ENCODE assay signal across 26 cellular contexts in the genomic region with DNA sequence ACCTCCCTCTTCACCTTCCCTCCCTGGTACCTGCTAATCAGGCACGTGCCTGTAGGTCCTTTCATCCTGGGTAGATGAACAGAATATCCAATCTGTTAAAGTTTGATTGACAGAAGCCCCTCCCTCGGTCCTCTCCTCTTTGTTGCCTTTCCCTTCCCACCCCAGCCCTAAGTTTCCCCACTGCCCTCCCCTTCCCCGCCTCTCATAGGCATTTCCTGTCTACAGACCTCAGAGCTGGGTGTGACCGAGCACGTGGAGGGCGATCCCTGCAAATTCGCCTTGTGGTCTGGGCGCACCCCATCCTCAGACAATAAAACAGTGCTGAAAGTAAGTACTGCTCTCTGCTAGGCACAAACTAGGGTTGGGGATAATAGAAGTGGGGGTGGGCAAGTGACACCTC.
"Had no signal": no experiment of that assay in that cellular context is flagged by ENCODE, and none has a peak within 500 bp of the region (broad histone marks: within the 10 kb centered on the region; RNA-seq: fewer than 3 reads in every experiment).

No MANE protein-coding gene starts in this region.

- H3K4me1 Mint-ChIP-seq: nephron progenitor cell had no signal

- H3K9me3 Mint-ChIP-seq: activated naive CD8-positive, alpha-beta T cell treated with anti-CD3 and anti-CD28 coated beads, Interleukin-2, amount 10 ng/mL, durations not matched to agents 7 days and 5 days; activated T-cell treated with anti-CD3 and anti-CD28 coated beads, Interleukin-2, amount 50 U/mL, for 4 hours; activated T-helper 2 cell treated with anti-CD3 and anti-CD28 coated beads, Interferon-gamma antibody, Interleukin-2, Interleukin-4, amounts not matched to agents 10 μg/mL and 5 μg/mL and 100 μg/mL, durations not matched to agents 14 hours and 24 hours and 36 hours; memory B cell; nephron progenitor cell; stimulated activated naive B cell treated with anti-CD40 and anti-IgM and Interleukin-4, amounts not matched to agents 10 μg/mL and 1 μg/mL and 100 μg/mL, for 72 hours; T-cell; T-helper 2 cell treated with Interferon-gamma antibody and Interleukin-4, amounts not matched to agents 5 μg/mL and 100 μg/mL, for 36 hours had no signal

- H3K9ac ChIP-seq: SK-N-SH had no signal

- H3K27ac ChIP-seq: right lobe of liver, thoracic aorta, upper lobe of right lung had no signal

- H3K9me3 ChIP-seq: right lobe of liver, SK-N-SH, thoracic aorta, upper lobe of right lung had no signal

- H3K36me3 Mint-ChIP-seq: activated naive CD8-positive, alpha-beta T cell treated with anti-CD3 and anti-CD28 coated beads, Interleukin-2, amount 10 ng/mL, durations not matched to agents 7 days and 5 days; memory B cell; stimulated activated naive B cell treated with anti-CD40 and anti-IgM and Interleukin-4, amounts not matched to agents 10 μg/mL and 1 μg/mL and 100 μg/mL, for 72 hours; T-cell had no signal

- H3K4me1 ChIP-seq: right lobe of liver, upper lobe of right lung had no signal

- H3K4me3 Mint-ChIP-seq: activated naive CD8-positive, alpha-beta T cell treated with anti-CD3 and anti-CD28 coated beads, Interleukin-2, amount 10 ng/mL, durations not matched to agents 7 days and 5 days; activated T-cell treated with anti-CD3 and anti-CD28 coated beads, Interleukin-2, amount 50 U/mL, for 4 hours; memory B cell; nephron progenitor cell; stimulated activated naive B cell treated with anti-CD40 and anti-IgM and Interleukin-4, amounts not matched to agents 10 μg/mL and 1 μg/mL and 100 μg/mL, for 72 hours; T-cell; T-helper 2 cell treated with Interferon-gamma antibody and Interleukin-4, amounts not matched to agents 5 μg/mL and 100 μg/mL, for 36 hours had no signal

- H3K36me3 ChIP-seq: right lobe of liver, upper lobe of right lung had no signal

- H3K27me3 ChIP-seq: right lobe of liver, upper lobe of right lung had no signal

- H3K4me3 ChIP-seq: right lobe of liver, thoracic aorta, upper lobe of right lung had no signal

- H3K4me2 ChIP-seq: SK-N-SH had no signal

- H3K27ac Mint-ChIP-seq: activated naive CD8-positive, alpha-beta T cell treated with anti-CD3 and anti-CD28 coated beads, Interleukin-2, amount 10 ng/mL, durations not matched to agents 7 days and 5 days; activated T-helper 2 cell treated with anti-CD3 and anti-CD28 coated beads, Interferon-gamma antibody, Interleukin-2, Interleukin-4, amounts not matched to agents 10 μg/mL and 5 μg/mL and 100 μg/mL, durations not matched to agents 14 hours and 24 hours and 36 hours; memory B cell; nephron progenitor cell; stimulated activated naive B cell treated with anti-CD40 and anti-IgM and Interleukin-4, amounts not matched to agents 10 μg/mL and 1 μg/mL and 100 μg/mL, for 72 hours; T-cell; T-helper 2 cell treated with Interferon-gamma antibody and Interleukin-4, amounts not matched to agents 5 μg/mL and 100 μg/mL, for 36 hours had no signal

- DNase-seq: activated CD4-positive, alpha-beta T cell treated with anti-CD3 and anti-CD28 coated beads for 1 hour; activated CD4-positive, alpha-beta T cell treated with anti-CD3 and anti-CD28 coated beads, Interleukin-2, amount 50 U/mL, for 4 hours; activated CD8-positive, alpha-beta memory T cell treated with anti-CD3 and anti-CD28 coated beads, Interleukin-2, amount 50 U/mL, for 48 hours; activated naive CD4-positive, alpha-beta T cell; activated naive CD8-positive, alpha-beta T cell treated with anti-CD3 and anti-CD28 coated beads, Interleukin-2, amount 10 ng/mL, durations not matched to agents 7 days and 5 days; activated T-cell treated with anti-CD3 and anti-CD28 coated beads, Interleukin-2, amount 50 U/mL, for 4 hours; amniotic stem cell; dermis blood vessel endothelial cell; effector CD8-positive, alpha-beta T cell; foreskin melanocyte; hypothalamus; left ventricle myocardium superior; nephron progenitor cell; occipital lobe; posterior cingulate gyrus; right lobe of liver; SK-N-SH; stimulated activated CD4-positive, alpha-beta T cell treated with anti-CD3 and anti-CD28 coated beads, Interleukin-2, amount 100 ng/mL, for 48 hours; stimulated activated CD8-positive, alpha-beta memory T cell treated with anti-CD3 and anti-CD28 coated beads, Interleukin-4, amount 100 ng/mL, for 48 hours; stimulated activated naive B cell treated with anti-CD40 and anti-IgM and Interleukin-4, amounts not matched to agents 10 μg/mL and 1 μg/mL and 100 μg/mL, for 72 hours; T-cell; upper lobe of right lung had no signal
